13 cellular contexts compared by ENCODE assay signal in genomic region chr1:18643154-18644012, GRCh38.
DNase-seq lines count a peak whose midpoint lies in the region; ATAC-seq and TF ChIP-seq lines count a peak whose summit lies in the region.
"Had no signal": no experiment of that assay in that cellular context is flagged by ENCODE, and none has a peak within 500 bp of the region (broad histone marks: within the 10 kb centered on the region; RNA-seq: fewer than 3 reads in every experiment).

No MANE protein-coding gene starts in this region.

- ATAC-seq in HG02884 (IDR thresholded peaks at IDR 0.05; ENCODE audit: unreplicated experiment) = no peak

- H3K36me3 ChIP-seq in parathyroid adenoma (ENCODE audit: control insufficient read depth, insufficient read depth, low read length) = no peaks in the 10 kb centered on the region
- H3K36me3 ChIP-seq: adrenal gland, esophagus muscularis mucosa, uterus had no signal

- peak; percentile 35 for DNase-seq in NCI-H2227 (lab: John Stamatoyannopoulos, UW; ENCODE audit: unreplicated experiment)
- DNase-seq in NCI-H2227 treated with DMSO at 0.1 percent for 48 hours (lab: John Stamatoyannopoulos, UW) = no peak
- DNase-seq in HEK293T (ENCODE audit: extremely low spot score) = peak; percentile 37
- peak; percentile 78 for DNase-seq in ecto neural progenitor cell (ENCODE audit: low spot score)
- no peak for DNase-seq in putamen (ENCODE audit: low spot score)
- DNase-seq in NCI-H2196 (lab: John Stamatoyannopoulos, UW; ENCODE audit: unreplicated experiment) = no peak
- DNase-seq: adrenal gland, NCI-H2171, T-helper 9 cell, uterus had no signal

- no peaks in the 10 kb centered on the region for H3K4me1 ChIP-seq in parathyroid adenoma
- H3K4me1 ChIP-seq: uterus had no signal

- H3K27me3 ChIP-seq in parathyroid adenoma (ENCODE audit: control insufficient read depth, insufficient read depth, low read length) = peaks cover 28% of the 10 kb centered on the region

- H3K27ac ChIP-seq in parathyroid adenoma = no peak overlapping the region
- H3K27ac ChIP-seq: adrenal gland, esophagus muscularis mucosa, uterus had no signal

- H3K9ac ChIP-seq in parathyroid adenoma = no peak overlapping the region

- no peaks in the 10 kb centered on the region for H3K9me3 ChIP-seq in parathyroid adenoma (ENCODE audit: control insufficient read depth, low read length)
- H3K9me3 ChIP-seq: adrenal gland, esophagus muscularis mucosa, uterus had no signal

- CTCF ChIA-PET in HEK293T (lab: Yijun Ruan, JAX) = interaction anchor here (0.6 kb wide), 1 partner anchor 707 kb away, joined by 4 read pairs; no protein-coding TSS in a partner anchor

- no peak overlapping the region for H3K4me3 ChIP-seq in parathyroid adenoma (ENCODE audit: low read depth, low read length)
- H3K4me3 ChIP-seq: adrenal gland, esophagus muscularis mucosa, uterus had no signal

- H2AFZ ChIP-seq in parathyroid adenoma = no peak overlapping the region

- peak overlapping the region; percentile 38 for H3K4me2 ChIP-seq in parathyroid adenoma (ENCODE audit: low read length)

- TF ChIP-seq CTCF in parathyroid adenoma (IDR thresholded peaks at IDR 0.05) = no peak

- POLR2A ChIA-PET in HEK293T (lab: Yijun Ruan, JAX) = no interaction called here

- H3K79me2 ChIP-seq in parathyroid adenoma = no peaks in the 10 kb centered on the region

TF ChIP-seq in HEK293T, 16 proteins besides CTCF, POLR2A, EP300 and RAD21:
- TF ChIP-seq ARNT (IDR thresholded peaks at IDR 0.05) (no peak), HDGF (IDR thresholded peaks at IDR 0.05; ENCODE audit: borderline replicate concordance) (no peak)

Comparison
In these comparisons a context has a peak if more than half of its experiments do, and no peak if none do; other contexts are left out.
1. DNase-seq: peak in NCI-H2227 (single experiment), HEK293T (single experiment) and ecto neural progenitor cell (single experiment); none in NCI-H2227 treated with DMSO at 0.1 percent for 48 hours (single experiment), putamen (single experiment) and NCI-H2196 (single experiment).